23 cellular contexts compared by ENCODE assay signal in the genomic region with DNA sequence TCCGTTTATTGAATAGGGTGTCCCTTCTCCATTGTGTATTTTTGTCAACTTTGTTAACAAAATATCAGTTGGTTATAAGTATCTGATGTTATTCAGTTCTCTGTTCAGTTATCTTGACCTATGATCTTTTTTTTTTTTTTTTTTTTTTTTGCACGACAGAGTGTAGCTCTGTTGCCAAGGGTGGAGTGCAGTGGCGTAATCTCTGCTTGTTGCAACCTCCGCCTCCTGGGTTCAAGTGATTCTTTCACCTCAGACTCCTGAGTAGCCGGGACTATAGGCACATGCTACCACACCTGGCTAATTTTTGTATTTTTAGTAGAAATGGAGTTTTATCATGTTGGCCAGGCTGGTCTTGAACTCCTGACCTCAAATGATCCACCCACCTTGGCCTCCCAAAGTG.
"Had no signal": no experiment of that assay in that cellular context is flagged by ENCODE, and none has a peak within 500 bp of the region (broad histone marks: within the 10 kb centered on the region; RNA-seq: fewer than 3 reads in every experiment).

No MANE protein-coding gene starts in this region.

- ATAC-seq: effector memory CD8-positive, alpha-beta T cell; esophagus mucosa; gastrocnemius medialis; gastroesophageal sphincter; heart left ventricle; heart right ventricle had no signal

- H3K27ac ChIP-seq: colonic mucosa, coronary artery, dorsolateral prefrontal cortex, epithelial cell of prostate, esophagus muscularis mucosa, esophagus squamous epithelium, gastrocnemius medialis, gastroesophageal sphincter, heart left ventricle, heart right ventricle had no signal

- DNase-seq: colonic mucosa; cortex of kidney; dermis blood vessel endothelial cell; dorsolateral prefrontal cortex; effector CD4-positive, alpha-beta T cell; effector CD8-positive, alpha-beta T cell; effector memory CD4-positive, alpha-beta T cell; effector memory CD8-positive, alpha-beta T cell; endodermal cell; erythroblast; esophagus squamous epithelium; foreskin fibroblast; foreskin melanocyte; gastrocnemius medialis; glutamatergic neuron; head of caudate nucleus; heart left ventricle; heart right ventricle had no signal

- H3K27me3 ChIP-seq: colonic mucosa, dorsolateral prefrontal cortex, esophagus muscularis mucosa, esophagus squamous epithelium, gastrocnemius medialis, gastroesophageal sphincter, heart left ventricle, heart right ventricle had no signal

- H3K4me1 ChIP-seq: colonic mucosa, esophagus muscularis mucosa, esophagus squamous epithelium, gastrocnemius medialis, gastroesophageal sphincter, heart left ventricle, heart right ventricle had no signal
